In genomic region chr2:10433264-10433947, GRCh38 we compare ENCODE assay signal across 19 cellular contexts. TPM values are rescaled to one million over a fixed set of nuclear protein-coding genes. Genes with fewer than 3 reads are reported as not detected.
DNase-seq lines count a peak whose midpoint lies in the region; ATAC-seq, FAIRE-seq and TF ChIP-seq lines count a peak whose summit lies in the region.
"Had no signal": no experiment of that assay in that cellular context is flagged by ENCODE, and none has a peak within 500 bp of the region (broad histone marks: within the 10 kb centered on the region; RNA-seq: fewer than 3 reads in every experiment).

No MANE protein-coding gene starts in this region.

- no peak for DNase-seq in A549 (ENCODE audit: low read depth in 1 of 2, low spot score in 1 of 2)
- DNase-seq in Caco-2 = no peak
- DNase-seq in naive thymus-derived CD4-positive, alpha-beta T cell = no peak
- no peak for DNase-seq in EL
- no peak for DNase-seq in UCSD-AML1 (lab: John Stamatoyannopoulos, UW; ENCODE audit: unreplicated experiment)
- no peak for DNase-seq in NCI-H774 (lab: John Stamatoyannopoulos, UW)
- DNase-seq: activated effector memory CD4-positive, alpha-beta T cell treated with Interleukin-2 at 50 U/mL for 16 hours; amygdala; cerebellar nuclear complex; DMS 273 treated with DMSO at 0.1 percent for 48 hours; NCI-H1694 treated with DMSO at 0.1 percent for 48 hours; NCI-H446 treated with DMSO at 0.1 percent for 48 hours; occipital lobe; SW 1271; WERI-Rb-1 had no signal

- no peaks in the 10 kb centered on the region for H3K9me3 ChIP-seq in A549
- H3K9me3 ChIP-seq in Caco-2 = no peaks in the 10 kb centered on the region
- no peaks in the 10 kb centered on the region for H3K9me3 ChIP-seq in naive thymus-derived CD4-positive, alpha-beta T cell (ENCODE audit: control insufficient read depth in 2 of 3, low read length in 3 of 3)

- no peaks in the 10 kb centered on the region for H3K27me3 ChIP-seq in Caco-2 (replicated peaks; ENCODE audit: control insufficient read depth, insufficient read depth, low read length)
- peaks cover 0 to 2% of the 10 kb centered on the region in 2 donors for H3K27me3 ChIP-seq in naive thymus-derived CD4-positive, alpha-beta T cell (ENCODE audit: control insufficient read depth in 2 of 2, insufficient read depth in 2 of 2, low read length in 2 of 2)

- no peaks in the 10 kb centered on the region for H3K27me3 Mint-ChIP-seq in Caco-2 (ENCODE audit: insufficient read depth, unreplicated experiment)
- peaks cover 6% of the 10 kb centered on the region for H3K27me3 Mint-ChIP-seq in activated T-helper 17 cell treated with anti-CD3 and anti-CD28 coated beads, Interleukin-2, amount 50 U/mL, for 72 hours
- peaks cover 0 to 6% (median 2%) of the 10 kb centered on the region in 5 donors for H3K27me3 Mint-ChIP-seq in naive thymus-derived CD4-positive, alpha-beta T cell

- WGBS in A549 (ENCODE audit: missing lambda C conversion rate) = 86% methylated on average over 10 of the region's 10 CpGs

- peaks cover 8% of the 10 kb centered on the region for H3K4me1 Mint-ChIP-seq in Caco-2 (ENCODE audit: low read depth, unreplicated experiment)
- peaks cover 7% of the 10 kb centered on the region for H3K4me1 Mint-ChIP-seq in activated T-helper 17 cell treated with anti-CD3 and anti-CD28 coated beads, Interleukin-2, amount 50 U/mL, for 72 hours
- H3K4me1 Mint-ChIP-seq in naive thymus-derived CD4-positive, alpha-beta T cell = peaks cover 0 to 20% (median 12%) of the 10 kb centered on the region in 7 donors
- H3K4me1 Mint-ChIP-seq: endodermal cell had no signal

- H3K27ac ChIP-seq in A549 = 0 out of 6 replicates have a peak overlapping the region, but pooled peaks of 1 of the 2 experiments have one; percentile 4
- no peak overlapping the region for H3K27ac ChIP-seq in naive thymus-derived CD4-positive, alpha-beta T cell (ENCODE audit: low read depth, low read length)
- H3K27ac ChIP-seq: WERI-Rb-1 had no signal

- TF ChIP-seq RAD21 in A549 (conservative IDR thresholded peaks at IDR 0.05 in 1 of 2, IDR thresholded peaks at IDR 0.05 in 1 of 2) = no peak

- intact Hi-C loops in Caco-2 (cut with micrococcal nuclease; ENCODE audit: unreplicated experiment) = loop anchor here (10.0 kb wide), 2 partner anchors 159 to 619 kb away; no protein-coding TSS in a partner anchor
- intact Hi-C loops in naive thymus-derived CD4-positive, alpha-beta T cell (cut with micrococcal nuclease) = loop anchor here (10.0 kb wide), 1 partner anchor 619 kb away; no protein-coding TSS in a partner anchor

- no TSS peak for BruUV-seq in Caco-2 (replicated peaks; lab: Mats Ljungman, UMichigan)

- H3K4me3 ChIP-seq in A549 = no peak overlapping the region
- peak overlapping the region; percentile 12 for H3K4me3 ChIP-seq in Caco-2 (ENCODE audit: low read depth, low read length)
- H3K4me3 ChIP-seq in naive thymus-derived CD4-positive, alpha-beta T cell (ENCODE audit: low read length) = no peak overlapping the region

- TF ChIP-seq EP300 in A549 (IDR thresholded peaks at IDR 0.05) = no peak

- H3K4me1 ChIP-seq in A549 = peaks cover 18% of the 10 kb centered on the region
- H3K4me1 ChIP-seq in Caco-2 = peaks cover 18% of the 10 kb centered on the region
- peaks cover 0 to 5% of the 10 kb centered on the region in 2 donors for H3K4me1 ChIP-seq in naive thymus-derived CD4-positive, alpha-beta T cell (ENCODE audit: control insufficient read depth in 2 of 2, insufficient read depth in 2 of 2, low read length in 2 of 2)

- FAIRE-seq in A549 (lab: Jason Lieb, UNC) = peak; percentile 13
- FAIRE-seq: keratinocyte had no signal

- no peak for TF ChIP-seq CTCF in A549 (IDR thresholded peaks at IDR 0.05)
- TF ChIP-seq CTCF in Caco-2 (IDR thresholded peaks at IDR 0.05; ENCODE audit: insufficient read depth in 1 of 2, low read depth in 1 of 2, low read length in 1 of 2, severe bottlenecking in 1 of 2, unreplicated experiment in 1 of 2) = no peak

- H3K4me3 Mint-ChIP-seq in Caco-2 (ENCODE audit: unreplicated experiment) = peak overlapping the region; percentile 1
- peak overlapping the region; percentile 31 for H3K4me3 Mint-ChIP-seq in activated T-helper 17 cell treated with anti-CD3 and anti-CD28 coated beads, Interleukin-2, amount 50 U/mL, for 72 hours
- peak overlapping the region in 6 of 10 donors; percentile 3 to 47 (median 18) for H3K4me3 Mint-ChIP-seq in naive thymus-derived CD4-positive, alpha-beta T cell

- ATAC-seq in A549 (peak in 1 of 2 experiments; percentile 0; a peak in 1 of 6 replicates), HG03280 (IDR thresholded peaks at IDR 0.05; ENCODE audit: unreplicated experiment) (no peak)
- no peak for ATAC-seq in activated T-helper 17 cell treated with anti-CD3 and anti-CD28 coated beads, Interleukin-2, amount 50 U/mL, for 72 hours (replicated peaks)
- ATAC-seq in naive thymus-derived CD4-positive, alpha-beta T cell = no peak

- CTCF ChIA-PET in A549 (lab: Yijun Ruan, JAX) (interaction anchor here (0.9 to 12.0 kb wide), 15 partner anchors 12 to 390 kb away, joined by 3 to 322 read pairs (median 15); partner anchors contain the start of genes CYS1, HPCAL1, KLF11 and ODC1), Caco-2 (lab: Charles Lee) (interaction anchor here (1.1 to 5.2 kb wide), 6 partner anchors 15 to 361 kb away, joined by 3 to 69 read pairs (median 35); partner anchors contain the start of gene RRM2)
- CTCF ChIA-PET in naive thymus-derived CD4-positive, alpha-beta T cell (lab: Charles Lee) = interaction anchor here (0.6 to 4.7 kb wide), 8 partner anchors 25 to 362 kb away, joined by 3 to 77 read pairs (median 3); no protein-coding TSS in a partner anchor

- peaks cover 9% of the 10 kb centered on the region for H3K36me3 Mint-ChIP-seq in Caco-2 (ENCODE audit: insufficient read depth, unreplicated experiment)
- peaks cover 2% of the 10 kb centered on the region for H3K36me3 Mint-ChIP-seq in activated T-helper 17 cell treated with anti-CD3 and anti-CD28 coated beads, Interleukin-2, amount 50 U/mL, for 72 hours (ENCODE audit: low read depth)
- peaks cover 0 to 1% (median 0%) of the 10 kb centered on the region in 5 donors for H3K36me3 Mint-ChIP-seq in naive thymus-derived CD4-positive, alpha-beta T cell

- H3K27ac Mint-ChIP-seq in Caco-2 (ENCODE audit: unreplicated experiment) = no peak overlapping the region
- H3K27ac Mint-ChIP-seq in activated T-helper 17 cell treated with anti-CD3 and anti-CD28 coated beads, Interleukin-2, amount 50 U/mL, for 72 hours = peak overlapping the region; percentile 2
- peak overlapping the region in 2 of 9 donors; percentile 2 to 63 for H3K27ac Mint-ChIP-seq in naive thymus-derived CD4-positive, alpha-beta T cell
- H3K27ac Mint-ChIP-seq: endodermal cell had no signal

- no peaks in the 10 kb centered on the region for H3K9me3 Mint-ChIP-seq in Caco-2 (ENCODE audit: unreplicated experiment)
- H3K9me3 Mint-ChIP-seq in activated T-helper 17 cell treated with anti-CD3 and anti-CD28 coated beads, Interleukin-2, amount 50 U/mL, for 72 hours = no peaks in the 10 kb centered on the region
- H3K9me3 Mint-ChIP-seq in naive thymus-derived CD4-positive, alpha-beta T cell = no peaks in the 10 kb centered on the region
- H3K9me3 Mint-ChIP-seq: endodermal cell had no signal

- no peak for TF ChIP-seq POLR2A in A549 (IDR thresholded peaks at IDR 0.05; ENCODE audit: low read length)

- POLR2A ChIA-PET in A549 (lab: Yijun Ruan, JAX) (interaction anchor here (0.5 kb wide), 1 partner anchor 136 kb away, joined by 4 read pairs; no protein-coding TSS in a partner anchor), Caco-2 (lab: Charles Lee) (interaction anchor here (2.0 kb wide), 1 partner anchor 25 kb away, joined by 8 read pairs; no protein-coding TSS in a partner anchor)
- POLR2A ChIA-PET in naive thymus-derived CD4-positive, alpha-beta T cell (lab: Charles Lee) = no interaction called here

- no peak overlapping the region for H3K4me2 ChIP-seq in A549

- no peaks in the 10 kb centered on the region; the same call in 1 of the 2 replicates for H3K36me3 ChIP-seq in Caco-2 (ENCODE audit: control insufficient read depth, insufficient read depth, low read length)
- peaks cover 0 to 2% (median 0%) of the 10 kb centered on the region in 3 experiments for H3K36me3 ChIP-seq in naive thymus-derived CD4-positive, alpha-beta T cell (ENCODE audit: control insufficient read depth in 2 of 3, insufficient read depth in 3 of 3, low read length in 3 of 3)

TF ChIP-seq in A549, 52 proteins besides CTCF, POLR2A, EP300 and RAD21 (continues in another document):
- TF ChIP-seq KDM1A (IDR thresholded peaks at IDR 0.05; ENCODE audit: low read depth) (no peak), CBX8 (IDR thresholded peaks at IDR 0.05) (no peak)
- TF ChIP-seq, protein P1, sequence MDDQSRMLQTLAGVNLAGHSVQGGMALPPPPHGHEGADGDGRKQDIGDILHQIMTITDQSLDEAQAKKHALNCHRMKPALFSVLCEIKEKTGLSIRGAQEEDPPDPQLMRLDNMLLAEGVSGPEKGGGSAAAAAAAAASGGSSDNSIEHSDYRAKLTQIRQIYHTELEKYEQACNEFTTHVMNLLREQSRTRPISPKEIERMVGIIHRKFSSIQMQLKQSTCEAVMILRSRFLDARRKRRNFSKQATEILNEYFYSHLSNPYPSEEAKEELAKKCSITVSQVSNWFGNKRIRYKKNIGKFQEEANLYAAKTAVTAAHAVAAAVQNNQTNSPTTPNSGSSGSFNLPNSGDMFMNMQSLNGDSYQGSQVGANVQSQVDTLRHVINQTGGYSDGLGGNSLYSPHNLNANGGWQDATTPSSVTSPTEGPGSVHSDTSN (IDR thresholded peaks at IDR 0.05) = no peak

RNA-seq across cellular contexts. Expression of gene ODC1, which starts 14.7 kb away (rescaled TPM):
- polyA plus RNA-seq in A549 (2011; rRNA removed) (198 and 265 TPM in 2 replicates), A549 (2017; fragmentation: RNase III; extraction: RNeasy Plus Mini Kit Qiagen cat#74134 plus additional on column Dnase treatment) (56.3 to 89.5 TPM (median 57.8 TPM) in 3 replicates)
- 147 and 159 TPM in 2 replicates for polyA plus RNA-seq in A549 (2012; cell fraction: cytosol; rRNA removed)
- polyA plus RNA-seq in A549 (2012; cell fraction: nucleus; rRNA removed) = 84.5 and 165 TPM in 2 replicates
- 110 and 113 TPM in 2 replicates for polyA minus RNA-seq in A549 (2011; rRNA and poly(A)+ RNA removed)
- 277 and 285 TPM in 2 replicates for total RNA-seq in Caco-2 (2022)
- 100 to 1,000 TPM in 1 of 2 donors, 10 to 100 TPM in 1; 60.3 to 180 TPM for total RNA-seq in activated T-helper 17 cell treated with anti-CD3 and anti-CD28 coated beads, Interleukin-2, amount 50 U/mL, for 72 hours
- total RNA-seq in naive thymus-derived CD4-positive, alpha-beta T cell = 10 to 100 TPM; 32.7 to 88.2 (median 52.4) TPM
- polyA plus RNA-seq in naive thymus-derived CD4-positive, alpha-beta T cell = 10 to 100 TPM; 48.3 to 66.5 TPM
